1 cellular context compared by ENCODE assay signal in genomic region chr1:32303997-32304622, GRCh38.
TF ChIP-seq lines count a peak whose summit lies in the region.

No MANE protein-coding gene starts in this region.

TF ChIP-seq in GM12878, 131 proteins besides CTCF, POLR2A, EP300 and RAD21:
- TF ChIP-seq FOXM1 (IDR thresholded peaks at IDR 0.05; ENCODE audit: low read depth, low read length) (no peak), NBN (IDR thresholded peaks at IDR 0.05) (no peak), HSF1 (IDR thresholded peaks at IDR 0.05; ENCODE audit: low read depth, low read length) (no peak), MYC (IDR thresholded peaks at IDR 0.05; ENCODE audit: insufficient read depth, insufficient read length, insufficient replicate concordance, low read length, severe bottlenecking) (no peak), CEBPB (IDR thresholded peaks at IDR 0.05; ENCODE audit: borderline replicate concordance in 1 of 2, low read depth in 2 of 2, low read length in 2 of 2) (no peak), HDAC6 (IDR thresholded peaks at IDR 0.05; ENCODE audit: unreplicated experiment) (no peak), SRF (IDR thresholded peaks at IDR 0.05; ENCODE audit: low read depth in 2 of 2, low read length in 2 of 2) (no peak), USF1 (IDR thresholded peaks at IDR 0.05; ENCODE audit: borderline replicate concordance, extremely low read length, insufficient read depth, low read depth, low read length) (no peak), KAT2A (conservative IDR thresholded peaks at IDR 0.05; ENCODE audit: control insufficient read depth, low read depth, low read length) (no peak), EZH2 (IDR thresholded peaks at IDR 0.05; ENCODE audit: borderline replicate concordance, control insufficient read depth, low read depth, low read length) (no peak), IKZF1 (conservative IDR thresholded peaks at IDR 0.05) (no peak), SUPT20H (IDR thresholded peaks at IDR 0.05; ENCODE audit: borderline replicate concordance, control insufficient read depth, low read depth, low read length) (no peak), IRF5 (IDR thresholded peaks at IDR 0.05; ENCODE audit: borderline replicate concordance) (no peak), E4F1 (IDR thresholded peaks at IDR 0.05; ENCODE audit: borderline replicate concordance, partially characterized antibody) (no peak)
